15 cellular contexts compared by ENCODE assay signal in the genomic region with DNA sequence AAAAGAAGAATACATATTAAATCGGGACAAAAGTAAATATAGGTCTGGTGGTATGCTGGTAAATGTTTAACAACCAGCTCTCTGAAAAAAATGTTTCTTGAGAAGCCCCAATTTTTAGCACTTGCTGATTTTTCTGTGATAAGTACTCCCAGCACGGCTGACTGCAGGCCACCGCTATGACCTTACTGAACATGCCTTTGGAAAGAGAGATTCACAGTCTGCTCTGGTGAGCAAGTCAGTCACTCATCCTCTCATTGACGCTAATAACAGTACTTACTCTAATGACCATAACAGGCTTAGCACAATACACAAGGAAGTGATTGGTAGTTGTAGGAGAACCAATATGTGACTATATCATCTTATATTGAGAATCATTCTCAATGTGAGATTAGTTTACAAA.
DNase-seq lines count a peak whose midpoint lies in the region; ATAC-seq and TF ChIP-seq lines count a peak whose summit lies in the region.
"Had no signal": no experiment of that assay in that cellular context is flagged by ENCODE, and none has a peak within 500 bp of the region (broad histone marks: within the 10 kb centered on the region; RNA-seq: fewer than 3 reads in every experiment).

No MANE protein-coding gene starts in this region.

- H2BK5ac ChIP-seq in neuronal stem cell (ENCODE audit: low read length) = no peak overlapping the region

- H3K9ac ChIP-seq in neuronal stem cell (ENCODE audit: low read depth, low read length, poor library complexity) = no peak overlapping the region
- H3K9ac ChIP-seq: BLaER1 treated with 17β-estradiol and CSF1 and Interleukin-3, amounts not matched to agents 10 nM and 100 nM; GM23248 had no signal

- no peak overlapping the region for H3K14ac ChIP-seq in neuronal stem cell (ENCODE audit: low read length)

- no peak overlapping the region for H3K4me2 ChIP-seq in neuronal stem cell (ENCODE audit: insufficient read depth, low read length, poor library complexity, severe bottlenecking)
- H3K4me2 ChIP-seq: BLaER1 treated with 17β-estradiol and CSF1 and Interleukin-3, amounts not matched to agents 10 nM and 100 nM had no signal

- intact Hi-C loops in activated CD4-positive, alpha-beta T cell treated with anti-CD3 and anti-CD28 coated beads for 36 hours (cut with DNase I, micrococcal nuclease) = no loop called here
- intact Hi-C loops in left ventricle myocardium superior (cut with micrococcal nuclease) = no loop called here

- H4K8ac ChIP-seq in neuronal stem cell (ENCODE audit: low read depth, low read length) = no peak overlapping the region

- ATAC-seq in activated CD4-positive, alpha-beta T cell treated with anti-CD3 and anti-CD28 coated beads for 36 hours = no peak
- ATAC-seq in left ventricle myocardium superior (peak; percentile 86), GM21619 (IDR thresholded peaks at IDR 0.05; ENCODE audit: unreplicated experiment) (no peak)
- ATAC-seq: GM12878, HCT116 had no signal

- H3K36me3 Mint-ChIP-seq in activated CD4-positive, alpha-beta T cell treated with anti-CD3 and anti-CD28 coated beads for 36 hours (ENCODE audit: low read depth) = no peaks in the 10 kb centered on the region
- no peaks in the 10 kb centered on the region for H3K36me3 Mint-ChIP-seq in neural crest cell (ENCODE audit: low read depth)
- H3K36me3 Mint-ChIP-seq: CD4-positive, CD25-positive, alpha-beta regulatory T cell had no signal

- no peak overlapping the region for H2BK12ac ChIP-seq in neuronal stem cell (ENCODE audit: low read length)

- H2AFZ ChIP-seq in neuronal stem cell (ENCODE audit: low read length) = no peak overlapping the region
- H2AFZ ChIP-seq: GM23248 had no signal

- H2BK120ac ChIP-seq in neuronal stem cell (ENCODE audit: low read depth, low read length) = no peak overlapping the region

- no peak overlapping the region for H2BK15ac ChIP-seq in neuronal stem cell (ENCODE audit: low read length)

- H3K9me3 ChIP-seq in cardiac muscle cell (ENCODE audit: low read depth) (no peaks in the 10 kb centered on the region), neuronal stem cell (replicated peaks in 1 of 2; ENCODE audit: control insufficient read depth in 2 of 2, insufficient read depth in 1 of 2, low read depth in 1 of 2, low read length in 2 of 2) (peaks cover 0 to 2% of the 10 kb centered on the region in 2 donors)
- H3K9me3 ChIP-seq: BLaER1 treated with 17β-estradiol and CSF1 and Interleukin-3, amounts not matched to agents 10 nM and 100 nM had no signal

- CTCF ChIA-PET in activated CD4-positive, alpha-beta T cell treated with anti-CD3 and anti-CD28 coated beads for 36 hours (lab: Charles Lee) = no interaction called here

- H3K4me1 ChIP-seq in cardiac muscle cell (ENCODE audit: low read depth) = peaks cover 52% of the 10 kb centered on the region
- no peaks in the 10 kb centered on the region for H3K4me1 ChIP-seq in neuronal stem cell (ENCODE audit: control insufficient read depth in 2 of 2, insufficient read depth in 1 of 2, low read depth in 1 of 2, low read length in 2 of 2)
- H3K4me1 ChIP-seq: BLaER1 treated with 17β-estradiol and CSF1 and Interleukin-3, amounts not matched to agents 10 nM and 100 nM had no signal

- no peak overlapping the region for H3K23ac ChIP-seq in neuronal stem cell (ENCODE audit: low read depth, low read length, poor library complexity)

- H3K9me3 Mint-ChIP-seq in activated CD4-positive, alpha-beta T cell treated with anti-CD3 and anti-CD28 coated beads for 36 hours (ENCODE audit: low read depth) = no peaks in the 10 kb centered on the region
- H3K9me3 Mint-ChIP-seq in neural crest cell = no peaks in the 10 kb centered on the region

- DNase-seq in activated CD4-positive, alpha-beta T cell treated with anti-CD3 and anti-CD28 coated beads for 36 hours = no peak
- DNase-seq in activated CD4-positive, alpha-beta T cell treated with anti-CD3 and anti-CD28 coated beads for 48 hours = no peak
- DNase-seq in cardiac muscle cell (ENCODE audit: low read depth in 1 of 2, low spot score in 1 of 2) = peak in 1 of 2 donors; percentile 54
- DNase-seq in left ventricle myocardium superior = no peak
- no peak for DNase-seq in neural crest cell (ENCODE audit: low read depth, low spot score)
- DNase-seq in neuronal stem cell (ENCODE audit: low spot score) = no peak
- DNase-seq in foreskin fibroblast = no peak
- DNase-seq: ACHN; CD4-positive, CD25-positive, alpha-beta regulatory T cell; GM23248 had no signal

- H4K91ac ChIP-seq in neuronal stem cell (ENCODE audit: low read depth, low read length, poor library complexity) = no peak overlapping the region

- no peak overlapping the region for H3K4me3 Mint-ChIP-seq in activated CD4-positive, alpha-beta T cell treated with anti-CD3 and anti-CD28 coated beads for 36 hours
- no peak overlapping the region for H3K4me3 Mint-ChIP-seq in neural crest cell
- H3K4me3 Mint-ChIP-seq: CD4-positive, CD25-positive, alpha-beta regulatory T cell had no signal

- H3K4ac ChIP-seq in neuronal stem cell (ENCODE audit: low read length) = no peak overlapping the region

- H3K36me3 ChIP-seq in cardiac muscle cell = no peaks in the 10 kb centered on the region
- H3K36me3 ChIP-seq in neuronal stem cell (replicated peaks in 1 of 2; ENCODE audit: control insufficient read depth in 2 of 2, insufficient read depth in 2 of 2, low read length in 2 of 2) = no peaks in the 10 kb centered on the region
- H3K36me3 ChIP-seq: BLaER1 treated with 17β-estradiol and CSF1 and Interleukin-3, amounts not matched to agents 10 nM and 100 nM had no signal

- H3K4me1 Mint-ChIP-seq in activated CD4-positive, alpha-beta T cell treated with anti-CD3 and anti-CD28 coated beads for 36 hours = no peaks in the 10 kb centered on the region
- H3K4me1 Mint-ChIP-seq in neural crest cell = peaks cover 4% of the 10 kb centered on the region
- H3K4me1 Mint-ChIP-seq: CD4-positive, CD25-positive, alpha-beta regulatory T cell had no signal

- no peak overlapping the region for H2AK5ac ChIP-seq in neuronal stem cell (ENCODE audit: low read depth, low read length)

- H3K27me3 Mint-ChIP-seq in activated CD4-positive, alpha-beta T cell treated with anti-CD3 and anti-CD28 coated beads for 36 hours = no peaks in the 10 kb centered on the region
- no peaks in the 10 kb centered on the region for H3K27me3 Mint-ChIP-seq in neural crest cell (ENCODE audit: low read depth)

- TF ChIP-seq CTCF in cardiac muscle cell (IDR thresholded peaks at IDR 0.05; ENCODE audit: low read depth, low read length) (no peak), neural crest cell (conservative IDR thresholded peaks at IDR 0.05) (no peak), foreskin fibroblast (IDR thresholded peaks at IDR 0.05; ENCODE audit: low read depth, low read length) (no peak)

- H3K18ac ChIP-seq in neuronal stem cell (ENCODE audit: low read length) = no peak overlapping the region

- no CpG with 5 or more reads among the region's 4 CpGs for WGBS in neuronal stem cell (ENCODE audit: extremely low coverage in 2 of 2, insufficient read length in 2 of 2, insufficient replicate concordance in 1 of 2), 2 donors

- H3K27ac Mint-ChIP-seq in activated CD4-positive, alpha-beta T cell treated with anti-CD3 and anti-CD28 coated beads for 36 hours = peak overlapping the region; percentile 24
- H3K27ac Mint-ChIP-seq in neural crest cell (ENCODE audit: unreplicated experiment) = peak overlapping the region; percentile 29
- H3K27ac Mint-ChIP-seq: CD4-positive, CD25-positive, alpha-beta regulatory T cell had no signal

- H3K27me3 ChIP-seq in cardiac muscle cell = no peaks in the 10 kb centered on the region
- H3K27me3 ChIP-seq in neuronal stem cell (ENCODE audit: control insufficient read depth in 3 of 3, insufficient read depth in 3 of 3, low read depth in 1 of 3, low read length in 3 of 3) = peaks cover 0 to 3% (median 0%) of the 10 kb centered on the region in 3 experiments
- H3K27me3 ChIP-seq: BLaER1 treated with 17β-estradiol and CSF1 and Interleukin-3, amounts not matched to agents 10 nM and 100 nM had no signal

- peak overlapping the region; percentile 93 for H3K27ac ChIP-seq in cardiac muscle cell
- H3K27ac ChIP-seq in neuronal stem cell (replicated peaks; ENCODE audit: low read length) = no peak overlapping the region
- H3K27ac ChIP-seq: BLaER1 treated with 17β-estradiol and CSF1 and Interleukin-3, amounts not matched to agents 10 nM and 100 nM; GM23248; HL-60 had no signal

- no peaks in the 10 kb centered on the region for H3K79me1 ChIP-seq in neuronal stem cell (ENCODE audit: low read depth, low read length)

- H3K4me3 ChIP-seq in cardiac muscle cell (peak overlapping the region; percentile 5), neuronal stem cell (ENCODE audit: low read length in 2 of 2) (no peak overlapping the region), foreskin fibroblast (ENCODE audit: low read depth in 1 of 2, low read length in 2 of 2) (no peak overlapping the region)
- H3K4me3 ChIP-seq: BLaER1 treated with 17β-estradiol and CSF1 and Interleukin-3, amounts not matched to agents 10 nM and 100 nM; GM12878; GM23248 had no signal

- POLR2A ChIA-PET in activated CD4-positive, alpha-beta T cell treated with anti-CD3 and anti-CD28 coated beads for 36 hours (lab: Charles Lee) = no interaction called here
